In the genomic region with DNA sequence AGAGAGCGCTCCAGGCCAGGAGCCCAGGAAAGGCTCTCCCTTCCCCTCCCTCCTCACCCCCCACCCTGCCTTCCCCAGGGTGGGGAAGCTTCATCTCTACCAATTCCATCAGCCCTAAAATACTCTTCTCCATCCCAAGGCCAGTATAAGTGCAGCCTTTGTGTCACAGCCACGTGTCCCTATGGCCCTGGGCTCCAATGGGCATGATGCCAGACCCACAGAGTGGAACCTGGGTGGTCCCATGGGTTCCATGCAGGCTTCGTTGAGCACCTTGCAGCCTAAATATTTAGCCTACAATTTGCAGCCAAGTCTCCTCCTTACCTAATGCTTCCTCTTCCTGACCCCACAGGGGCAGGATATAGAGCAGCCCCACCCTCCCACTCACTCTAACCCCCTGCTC, we compare ENCODE assay signal across 39 cellular contexts. TPM values are rescaled to one million over a fixed set of nuclear protein-coding genes. Genes with fewer than 3 reads are reported as not detected.
"Had no signal": no experiment of that assay in that cellular context is flagged by ENCODE, and none has a peak within 500 bp of the region (broad histone marks: within the 10 kb centered on the region; RNA-seq: fewer than 3 reads in every experiment).

No MANE protein-coding gene starts in this region.

- H3K27ac ChIP-seq: adrenal gland, breast epithelium, cardiac muscle cell, colonic mucosa, epithelial cell of prostate, esophagus squamous epithelium, gastroesophageal sphincter, heart right ventricle, WERI-Rb-1 had no signal

- H3K4me3 ChIP-seq: adrenal gland, cardiac muscle cell, colonic mucosa, esophagus squamous epithelium, gastroesophageal sphincter, heart right ventricle had no signal

- H3K4me1 ChIP-seq: adrenal gland, colonic mucosa had no signal

- FAIRE-seq: endometrium, endothelial cell of umbilical vein had no signal

- H3K9me3 ChIP-seq: adrenal gland, breast epithelium, colonic mucosa, esophagus squamous epithelium, gastroesophageal sphincter, heart right ventricle had no signal

- DNase-seq: activated B cell treated with CpG ODN at 0.5 μM for 24 hours; activated CD4-positive, alpha-beta T cell treated with anti-CD3 and anti-CD28 coated beads for 48 hours; activated CD4-positive, alpha-beta T cell treated with anti-CD3 and anti-CD28 coated beads, Interleukin-2, amount 50 U/mL, for 1 hour; activated CD4-positive, alpha-beta T cell treated with anti-CD3 and anti-CD28 coated beads, Interleukin-2, amount 50 U/mL, for 48 hours; activated CD8-positive, alpha-beta memory T cell treated with anti-CD3 and anti-CD28 coated beads, Interleukin-2, amount 10 ng/mL, durations not matched to agents 7 days and 5 days; activated CD8-positive, alpha-beta memory T cell treated with anti-CD3 and anti-CD28 coated beads, Interleukin-2, amount 50 U/mL, for 4 hours; activated CD8-positive, alpha-beta T cell treated with anti-CD3 and anti-CD28 coated beads for 36 hours; activated effector memory CD4-positive, alpha-beta T cell treated with anti-CD3 and anti-CD28 coated beads, Interleukin-2, amount 50 U/mL, for 16 hours; activated naive CD4-positive, alpha-beta T cell treated with anti-CD3 and anti-CD28 coated beads for 36 hours; activated naive CD8-positive, alpha-beta T cell treated with anti-CD3 and anti-CD28 coated beads for 36 hours; activated naive CD8-positive, alpha-beta T cell treated with anti-CD3 and anti-CD28 coated beads, Interleukin-2, amount 50 U/mL, for 24 hours; activated T-cell treated with anti-CD3 and anti-CD28 coated beads, Interleukin-2, amount 50 U/mL, for 1 hour; activated T-cell treated with anti-CD3 and anti-CD28 coated beads, Interleukin-2, amount 50 U/mL, for 48 hours; adrenal gland; amygdala; central memory CD4-positive, alpha-beta T cell; cerebellar nuclear complex; colonic mucosa; effector CD8-positive, alpha-beta T cell; esophagus squamous epithelium; foreskin melanocyte; heart right ventricle; T-helper 17 cell; T1000; WERI-Rb-1 had no signal

- H3K36me3 ChIP-seq: adrenal gland, breast epithelium, cardiac muscle cell, colonic mucosa, esophagus squamous epithelium, gastroesophageal sphincter, heart right ventricle, WERI-Rb-1 had no signal

RNA-seq across cellular contexts. Expression of a gene that starts 1.0 kb away (rescaled TPM):
- total RNA-seq: activated B cell treated with CpG ODN at 0.5 μM for 24 hours, cardiac muscle cell, endothelial cell of umbilical vein, fibroblast of villous mesenchyme, gastroesophageal sphincter, glomerular endothelial cell, T-helper 17 cell had no signal
- polyA plus RNA-seq: cardiac muscle cell had no signal

RNA-seq across cellular contexts. Expression of a gene that starts 2.4 kb away (rescaled TPM):
- total RNA-seq: activated B cell treated with CpG ODN at 0.5 μM for 24 hours; activated CD8-positive, alpha-beta memory T cell treated with anti-CD3 and anti-CD28 coated beads for 36 hours; activated CD8-positive, alpha-beta memory T cell treated with anti-CD3 and anti-CD28 coated beads, Interleukin-2, amount 10 ng/mL, durations not matched to agents 7 days and 5 days; activated CD8-positive, alpha-beta T cell treated with anti-CD3 and anti-CD28 coated beads for 36 hours; activated naive CD4-positive, alpha-beta T cell treated with anti-CD3 and anti-CD28 coated beads for 36 hours; activated naive CD8-positive, alpha-beta T cell treated with anti-CD3 and anti-CD28 coated beads for 36 hours; activated T-helper 2 cell treated with anti-CD3 and anti-CD28 coated beads, Interferon-gamma antibody, Interleukin-2, Interleukin-4, amounts not matched to agents 10 μg/mL and 5 μg/mL and 100 μg/mL, durations not matched to agents 14 hours and 24 hours and 36 hours; adrenal gland; aorta; breast epithelium; cardiac muscle cell; dermis microvascular lymphatic vessel endothelial cell; endothelial cell of umbilical vein; esophagus squamous epithelium; fibroblast of lung; fibroblast of villous mesenchyme; gastroesophageal sphincter; glomerular endothelial cell; heart right ventricle; T-helper 17 cell had no signal
- polyA plus RNA-seq: cardiac muscle cell, endothelial cell of umbilical vein, fibroblast of lung had no signal

RNA-seq across cellular contexts. Expression of a gene that starts 39.1 kb away (rescaled TPM):
- total RNA-seq: activated B cell treated with CpG ODN at 0.5 μM for 24 hours had no signal

RNA-seq across cellular contexts. Expression of a gene that starts 54.7 kb away (rescaled TPM):
- total RNA-seq: activated B cell treated with CpG ODN at 0.5 μM for 24 hours; activated CD8-positive, alpha-beta memory T cell treated with anti-CD3 and anti-CD28 coated beads for 36 hours; activated CD8-positive, alpha-beta memory T cell treated with anti-CD3 and anti-CD28 coated beads, Interleukin-2, amount 10 ng/mL, durations not matched to agents 7 days and 5 days; activated CD8-positive, alpha-beta T cell treated with anti-CD3 and anti-CD28 coated beads for 36 hours; activated naive CD4-positive, alpha-beta T cell treated with anti-CD3 and anti-CD28 coated beads for 36 hours; activated naive CD8-positive, alpha-beta T cell treated with anti-CD3 and anti-CD28 coated beads for 36 hours; activated T-helper 1 cell treated with anti-CD3 and anti-CD28 coated beads, Interleukin-12 subunit alpha, Interleukin-12 subunit beta, Interleukin-2, Interleukin-4 antibody, amounts not matched to agents 30 ng/mL and 10 ng/mL and 1 ng/mL, durations not matched to agents 14 hours and 24 hours and 36 hours; activated T-helper 2 cell treated with anti-CD3 and anti-CD28 coated beads, Interferon-gamma antibody, Interleukin-2, Interleukin-4, amounts not matched to agents 10 μg/mL and 5 μg/mL and 100 μg/mL, durations not matched to agents 14 hours and 24 hours and 36 hours; cardiac muscle cell; endothelial cell of umbilical vein; fibroblast of villous mesenchyme; glomerular endothelial cell; T-helper 17 cell had no signal
- polyA plus RNA-seq: endothelial cell of umbilical vein had no signal
